ENCODE assay signal across 23 cellular contexts in the genomic region with DNA sequence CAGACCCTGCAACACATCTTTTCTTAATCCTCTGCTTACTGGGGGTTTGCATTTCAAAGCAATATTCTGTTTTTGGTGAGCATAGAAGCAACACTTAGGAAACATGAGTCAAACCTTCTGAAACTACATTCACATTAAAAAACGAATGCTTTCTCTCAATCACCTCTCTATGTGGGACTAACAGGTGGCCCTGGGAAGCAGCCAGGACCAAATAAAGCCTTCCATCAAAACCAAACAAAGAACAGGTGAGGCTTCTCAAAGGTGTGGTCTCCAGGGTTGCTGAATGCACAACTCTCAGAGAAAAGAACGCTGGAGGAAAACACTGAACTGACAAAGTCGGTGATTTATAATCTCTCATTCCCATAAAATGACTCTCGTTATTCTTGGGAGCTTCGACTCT.
DNase-seq lines count a peak whose midpoint lies in the region; ATAC-seq and TF ChIP-seq lines count a peak whose summit lies in the region.
"Had no signal": no experiment of that assay in that cellular context is flagged by ENCODE, and none has a peak within 500 bp of the region (broad histone marks: within the 10 kb centered on the region; RNA-seq: fewer than 3 reads in every experiment).

No MANE protein-coding gene starts in this region.

- H2AFZ ChIP-seq in neural progenitor cell (replicated peaks) = peak overlapping the region; percentile 26

- no peaks in the 10 kb centered on the region for H3K9me3 ChIP-seq in neural progenitor cell (ENCODE audit: low read depth)
- no peaks in the 10 kb centered on the region for H3K9me3 ChIP-seq in HAP-1
- H3K9me3 ChIP-seq: BLaER1 treated with 17β-estradiol and CSF1 and Interleukin-3, amounts not matched to agents 10 nM and 100 nM; sigmoid colon; upper lobe of right lung had no signal

- H3K36me3 ChIP-seq in neural progenitor cell (no peaks in the 10 kb centered on the region), HAP-1 (replicated peaks) (no peaks in the 10 kb centered on the region)
- H3K36me3 ChIP-seq: BLaER1 treated with 17β-estradiol and CSF1 and Interleukin-3, amounts not matched to agents 10 nM and 100 nM; sigmoid colon; upper lobe of right lung had no signal

- in situ Hi-C loops in HAP-1 (cut with MboI; ENCODE audit: low sequenced_read_pairs) = no loop called here

- H3K4me2 ChIP-seq in neural progenitor cell = no peak overlapping the region
- H3K4me2 ChIP-seq: BLaER1 treated with 17β-estradiol and CSF1 and Interleukin-3, amounts not matched to agents 10 nM and 100 nM had no signal

- H3K27ac ChIP-seq in neural progenitor cell = no peak overlapping the region
- H3K27ac ChIP-seq: BLaER1 treated with 17β-estradiol and CSF1 and Interleukin-3, amounts not matched to agents 10 nM and 100 nM; dorsolateral prefrontal cortex; sigmoid colon; upper lobe of right lung had no signal

- H3K4me1 Mint-ChIP-seq in neural progenitor cell = no peaks in the 10 kb centered on the region
- H3K4me1 Mint-ChIP-seq in activated T-cell treated with anti-CD3 and anti-CD28 coated beads, Interleukin-2, amount 50 U/mL, for 72 hours (ENCODE audit: low read depth) = no peaks in the 10 kb centered on the region
- H3K4me1 Mint-ChIP-seq: activated CD4-positive, alpha-beta T cell treated with anti-CD3 and anti-CD28 coated beads, Interleukin-2, amount 10 ng/mL, durations not matched to agents 7 days and 5 days; central memory CD8-positive, alpha-beta T cell; naive thymus-derived CD4-positive, alpha-beta T cell had no signal

- TF ChIP-seq CTCF in neural progenitor cell (IDR thresholded peaks at IDR 0.05) = no peak

- H3K4me3 ChIP-seq in neural progenitor cell (no peak overlapping the region), HAP-1 (no peak overlapping the region)
- H3K4me3 ChIP-seq: BLaER1 treated with 17β-estradiol and CSF1 and Interleukin-3, amounts not matched to agents 10 nM and 100 nM; dorsolateral prefrontal cortex; sigmoid colon; upper lobe of right lung had no signal

- peaks cover 9% of the 10 kb centered on the region for H3K9me3 Mint-ChIP-seq in neural progenitor cell
- no peaks in the 10 kb centered on the region for H3K9me3 Mint-ChIP-seq in activated T-cell treated with anti-CD3 and anti-CD28 coated beads, Interleukin-2, amount 50 U/mL, for 72 hours
- H3K9me3 Mint-ChIP-seq: activated CD4-positive, alpha-beta T cell treated with anti-CD3 and anti-CD28 coated beads, Interleukin-2, amount 10 ng/mL, durations not matched to agents 7 days and 5 days; activated naive CD4-positive, alpha-beta T cell treated with anti-CD3 and anti-CD28 coated beads, Interleukin-2, amount 50 U/mL, for 72 hours; central memory CD8-positive, alpha-beta T cell had no signal

- ATAC-seq in GM21367 (IDR thresholded peaks at IDR 0.05; ENCODE audit: unreplicated experiment) = no peak
- no peak for ATAC-seq in sciatic nerve
- ATAC-seq in activated T-cell treated with anti-CD3 and anti-CD28 coated beads, Interleukin-2, amount 50 U/mL, for 72 hours (replicated peaks in 1 of 2) = no peak
- ATAC-seq: activated naive CD4-positive, alpha-beta T cell treated with anti-CD3 and anti-CD28 coated beads, Interleukin-2, amount 50 U/mL, for 72 hours; left cardiac atrium; naive thymus-derived CD4-positive, alpha-beta T cell; upper lobe of right lung had no signal

- no peaks in the 10 kb centered on the region for H3K79me2 ChIP-seq in neural progenitor cell (ENCODE audit: low read depth)

- peaks cover 10% of the 10 kb centered on the region for H3K36me3 Mint-ChIP-seq in neural progenitor cell
- no peaks in the 10 kb centered on the region for H3K36me3 Mint-ChIP-seq in activated T-cell treated with anti-CD3 and anti-CD28 coated beads, Interleukin-2, amount 50 U/mL, for 72 hours (ENCODE audit: insufficient read depth in 2 of 2)
- H3K36me3 Mint-ChIP-seq: activated naive CD4-positive, alpha-beta T cell treated with anti-CD3 and anti-CD28 coated beads, Interleukin-2, amount 50 U/mL, for 72 hours; naive thymus-derived CD4-positive, alpha-beta T cell had no signal

- no peaks in the 10 kb centered on the region for H4K20me1 ChIP-seq in neural progenitor cell (ENCODE audit: low read depth)
- H4K20me1 ChIP-seq: BLaER1 treated with 17β-estradiol and CSF1 and Interleukin-3, amounts not matched to agents 10 nM and 100 nM had no signal

- intact Hi-C loops in sciatic nerve (cut with DNase I) = no loop called here

- H3F3A ChIP-seq in neural progenitor cell (ENCODE audit: low read depth) = no peaks in the 10 kb centered on the region

- H3K4me3 Mint-ChIP-seq in neural progenitor cell = no peak overlapping the region
- no peak overlapping the region for H3K4me3 Mint-ChIP-seq in activated T-cell treated with anti-CD3 and anti-CD28 coated beads, Interleukin-2, amount 50 U/mL, for 72 hours
- H3K4me3 Mint-ChIP-seq: activated CD4-positive, alpha-beta T cell treated with anti-CD3 and anti-CD28 coated beads, Interleukin-2, amount 10 ng/mL, durations not matched to agents 7 days and 5 days; central memory CD8-positive, alpha-beta T cell; naive thymus-derived CD4-positive, alpha-beta T cell had no signal

- no peaks in the 10 kb centered on the region for H3K4me1 ChIP-seq in neural progenitor cell
- no peaks in the 10 kb centered on the region for H3K4me1 ChIP-seq in HAP-1
- H3K4me1 ChIP-seq: BLaER1 treated with 17β-estradiol and CSF1 and Interleukin-3, amounts not matched to agents 10 nM and 100 nM; sigmoid colon; upper lobe of right lung had no signal

- peaks cover 2% of the 10 kb centered on the region for H3K27me3 Mint-ChIP-seq in neural progenitor cell (ENCODE audit: insufficient read depth, low read depth)
- H3K27me3 Mint-ChIP-seq in activated T-cell treated with anti-CD3 and anti-CD28 coated beads, Interleukin-2, amount 50 U/mL, for 72 hours (ENCODE audit: low read depth) = no peaks in the 10 kb centered on the region
- H3K27me3 Mint-ChIP-seq: activated CD4-positive, alpha-beta T cell treated with anti-CD3 and anti-CD28 coated beads, Interleukin-2, amount 10 ng/mL, durations not matched to agents 7 days and 5 days had no signal

- no peaks in the 10 kb centered on the region for H3K27me3 ChIP-seq in neural progenitor cell
- no peaks in the 10 kb centered on the region; the same call in 1 of the 2 replicates for H3K27me3 ChIP-seq in HAP-1 (ENCODE audit: low read depth)
- H3K27me3 ChIP-seq: BLaER1 treated with 17β-estradiol and CSF1 and Interleukin-3, amounts not matched to agents 10 nM and 100 nM; sigmoid colon; upper lobe of right lung had no signal

- H3K27ac Mint-ChIP-seq in neural progenitor cell = no peak overlapping the region
- no peak overlapping the region for H3K27ac Mint-ChIP-seq in activated T-cell treated with anti-CD3 and anti-CD28 coated beads, Interleukin-2, amount 50 U/mL, for 72 hours
- H3K27ac Mint-ChIP-seq: activated CD4-positive, alpha-beta T cell treated with anti-CD3 and anti-CD28 coated beads, Interleukin-2, amount 10 ng/mL, durations not matched to agents 7 days and 5 days; activated naive CD4-positive, alpha-beta T cell treated with anti-CD3 and anti-CD28 coated beads, Interleukin-2, amount 50 U/mL, for 72 hours; naive thymus-derived CD4-positive, alpha-beta T cell had no signal

- DNase-seq in DMS53 treated with DMSO at 0.1 percent for 48 hours (lab: John Stamatoyannopoulos, UW; ENCODE audit: unreplicated experiment) (peak; percentile 35), NCI-H146 treated with DMSO at 0.1 percent for 48 hours (lab: John Stamatoyannopoulos, UW; ENCODE audit: unreplicated experiment) (peak; percentile 94), NCI-H69 (lab: John Stamatoyannopoulos, UW) (peak; percentile 94), neural progenitor cell (ENCODE audit: low spot score) (no peak), sciatic nerve (ENCODE audit: low spot score) (no peak), HAP-1 (ENCODE audit: low spot score in 2 of 2) (no peak)
- no peak for DNase-seq in activated T-cell treated with anti-CD3 and anti-CD28 coated beads, Interleukin-2, amount 50 U/mL, for 72 hours
- DNase-seq: ACHN; activated CD4-positive, alpha-beta T cell treated with anti-CD3 and anti-CD28 coated beads, Interleukin-2, amount 10 ng/mL, durations not matched to agents 7 days and 5 days; dorsolateral prefrontal cortex; HCEC 1CT; KG1; left cardiac atrium; mesendoderm; naive thymus-derived CD4-positive, alpha-beta T cell; NCI-H446; sigmoid colon; T-helper 2 cell; upper lobe of right lung had no signal

- H3K9ac ChIP-seq in neural progenitor cell = no peak overlapping the region
- H3K9ac ChIP-seq: BLaER1 treated with 17β-estradiol and CSF1 and Interleukin-3, amounts not matched to agents 10 nM and 100 nM had no signal

Comparison
In these comparisons a context has a peak if more than half of its experiments do, and no peak if none do; other contexts are left out.
1. DNase-seq: peak in DMS53 treated with DMSO at 0.1 percent for 48 hours (single experiment), NCI-H146 treated with DMSO at 0.1 percent for 48 hours (single experiment) and NCI-H69 (single experiment); none in neural progenitor cell (single experiment), sciatic nerve (single experiment), activated T-cell treated with anti-CD3 and anti-CD28 coated beads, Interleukin-2, amount 50 U/mL, for 72 hours (0 of 2) and HAP-1 (0 of 2).